In genomic region chr9:134059661-134060395, GRCh38 we compare ENCODE assay signal across 10 cellular contexts. TPM values are rescaled to one million over a fixed set of nuclear protein-coding genes. Genes with fewer than 3 reads are reported as not detected.
DNase-seq lines count a peak whose midpoint lies in the region; ATAC-seq and TF ChIP-seq lines count a peak whose summit lies in the region.
"Had no signal": no experiment of that assay in that cellular context is flagged by ENCODE, and none has a peak within 500 bp of the region (broad histone marks: within the 10 kb centered on the region; RNA-seq: fewer than 3 reads in every experiment).

No MANE protein-coding gene starts in this region.

- H3K4me1 ChIP-seq in sigmoid colon: peaks cover 0 to 100% (median 93%) of the 10 kb centered on the region in 4 donors

- no peak overlapping the region for H3K4me3 Mint-ChIP-seq in activated naive CD8-positive, alpha-beta T cell treated with anti-CD3 and anti-CD28 coated beads, Interleukin-2, amount 50 U/mL, for 24 hours

- H3K9me3 Mint-ChIP-seq in activated naive CD8-positive, alpha-beta T cell treated with anti-CD3 and anti-CD28 coated beads, Interleukin-2, amount 50 U/mL, for 24 hours: no peaks in the 10 kb centered on the region

- H3K27me3 Mint-ChIP-seq in activated naive CD8-positive, alpha-beta T cell treated with anti-CD3 and anti-CD28 coated beads, Interleukin-2, amount 50 U/mL, for 24 hours: no peaks in the 10 kb centered on the region

- TF ChIP-seq POLR2A in sigmoid colon (IDR thresholded peaks at IDR 0.05): no peak

- TF ChIP-seq CTCF in GM06990 (IDR thresholded peaks at IDR 0.05; ENCODE audit: insufficient read depth, low read length, poor library complexity, severe bottlenecking) (peak; percentile 3), sigmoid colon (IDR thresholded peaks at IDR 0.05) (no peak)

- no peak overlapping the region for H3K27ac ChIP-seq in sigmoid colon
- H3K27ac ChIP-seq: thoracic aorta had no signal

- WGBS in sigmoid colon, 2 donors: 63 to 84% methylated on average over 17 of the region's 17 CpGs

- H3K36me3 ChIP-seq in GM06990 (ENCODE audit: control insufficient read depth, insufficient read depth, low read length): no peaks in the 10 kb centered on the region
- H3K36me3 ChIP-seq in sigmoid colon: no peaks in the 10 kb centered on the region
- H3K36me3 ChIP-seq: thoracic aorta had no signal

- H3K9me3 ChIP-seq in sigmoid colon: no peaks in the 10 kb centered on the region
- H3K9me3 ChIP-seq: thoracic aorta had no signal

- no peaks in the 10 kb centered on the region for H3K36me3 Mint-ChIP-seq in activated naive CD8-positive, alpha-beta T cell treated with anti-CD3 and anti-CD28 coated beads, Interleukin-2, amount 50 U/mL, for 24 hours (ENCODE audit: low read depth)

- peak overlapping the region; percentile 42 for H3K27ac Mint-ChIP-seq in activated naive CD8-positive, alpha-beta T cell treated with anti-CD3 and anti-CD28 coated beads, Interleukin-2, amount 50 U/mL, for 24 hours

- H3K4me3 ChIP-seq in GM06990 (replicated peaks; ENCODE audit: low read depth, low read length) (no peak overlapping the region), sigmoid colon (no peak overlapping the region)
- H3K4me3 ChIP-seq: lung, thoracic aorta had no signal

- intact Hi-C loops in sigmoid colon (cut with DNase I): no loop called here
- intact Hi-C loops in left ventricle myocardium superior (cut with micrococcal nuclease): no loop called here

- peak; percentile 59 for ATAC-seq in GM19468 (IDR thresholded peaks at IDR 0.05; ENCODE audit: extremely low read depth, unreplicated experiment)
- ATAC-seq in HG03520 (IDR thresholded peaks at IDR 0.05; ENCODE audit: unreplicated experiment): peak; percentile 64
- ATAC-seq in activated naive CD8-positive, alpha-beta T cell treated with anti-CD3 and anti-CD28 coated beads, Interleukin-2, amount 50 U/mL, for 24 hours: peak; percentile 25
- ATAC-seq in left ventricle myocardium superior: no peak

- peak; percentile 53 for DNase-seq in GM06990 (ENCODE audit: extremely low read depth, insufficient read length)
- DNase-seq in activated naive CD8-positive, alpha-beta T cell treated with anti-CD3 and anti-CD28 coated beads, Interleukin-2, amount 50 U/mL, for 24 hours: peak; percentile 28
- DNase-seq in sigmoid colon: peak; percentile 67
- DNase-seq in middle frontal gyrus (ENCODE audit: extremely low spot score, low spot score): no peak
- no peak for DNase-seq in HPDE6-E6E7 (ENCODE audit: extremely low spot score)
- DNase-seq in left ventricle myocardium superior: no peak

- no peak for TF ChIP-seq EP300 in sigmoid colon (IDR thresholded peaks at IDR 0.05)

- peaks cover 35% of the 10 kb centered on the region for H3K4me1 Mint-ChIP-seq in activated naive CD8-positive, alpha-beta T cell treated with anti-CD3 and anti-CD28 coated beads, Interleukin-2, amount 50 U/mL, for 24 hours

- H3K27me3 ChIP-seq in GM06990 (replicated peaks; ENCODE audit: control insufficient read depth, insufficient read depth, low read length) (no peaks in the 10 kb centered on the region), sigmoid colon (no peaks in the 10 kb centered on the region)

RNA-seq across cellular contexts. Expression of gene BRD3, which starts 8.0 kb away (rescaled TPM):
- total RNA-seq in sigmoid colon (10 to 100 TPM; 21.8 to 34.5 (median 25.7) TPM), left ventricle myocardium superior (28.7 TPM)
- polyA plus RNA-seq in sigmoid colon: 10 to 100 TPM in 1 of 3 donors, 1 to 10 TPM in 2; 4.4 to 14.9 (median 5.4) TPM

RNA-seq across cellular contexts. Expression of gene BRD3OS, which starts 34.5 kb away (rescaled TPM):
- total RNA-seq in sigmoid colon (10 to 100 TPM; 11.7 to 19.4 (median 12.7) TPM), left ventricle myocardium superior (4.7 TPM)
- polyA plus RNA-seq in sigmoid colon: 1 to 10 TPM; 3.9 to 7.8 (median 4.2) TPM

Comparison
In these comparisons a context has a peak if more than half of its experiments do, and no peak if none do; other contexts are left out.
1. DNase-seq: peak in GM06990 (single experiment), activated naive CD8-positive, alpha-beta T cell treated with anti-CD3 and anti-CD28 coated beads, Interleukin-2, amount 50 U/mL, for 24 hours (single experiment) and sigmoid colon (single experiment); none in middle frontal gyrus (single experiment), HPDE6-E6E7 (single experiment) and left ventricle myocardium superior (single experiment).